In genomic region chrX:97666890-97667289, GRCh38 we compare ENCODE assay signal across 9 cellular contexts.
"Had no signal": no experiment of that assay in that cellular context is flagged by ENCODE, and none has a peak within 500 bp of the region (broad histone marks: within the 10 kb centered on the region; RNA-seq: fewer than 3 reads in every experiment).

No MANE protein-coding gene starts in this region.

- ATAC-seq: HCT116 had no signal

- H2AFZ ChIP-seq: GM23248 had no signal

- FAIRE-seq: HTR-8/SVneo had no signal

- H3K4me3 ChIP-seq: GM23248, HAP-1 had no signal

- H3K27ac ChIP-seq: GM23248, KMS-11 had no signal

- DNase-seq: GM23248, GOT3, H7, HFFc6, KBM-7 had no signal

- H3K9me3 ChIP-seq: HAP-1 had no signal

- H3K9ac ChIP-seq: GM23248, KMS-11 had no signal

- H3K4me2 ChIP-seq: KMS-11 had no signal

- H3K4me1 ChIP-seq: HAP-1 had no signal

- H3K36me3 ChIP-seq: HAP-1 had no signal
